In the genomic region with DNA sequence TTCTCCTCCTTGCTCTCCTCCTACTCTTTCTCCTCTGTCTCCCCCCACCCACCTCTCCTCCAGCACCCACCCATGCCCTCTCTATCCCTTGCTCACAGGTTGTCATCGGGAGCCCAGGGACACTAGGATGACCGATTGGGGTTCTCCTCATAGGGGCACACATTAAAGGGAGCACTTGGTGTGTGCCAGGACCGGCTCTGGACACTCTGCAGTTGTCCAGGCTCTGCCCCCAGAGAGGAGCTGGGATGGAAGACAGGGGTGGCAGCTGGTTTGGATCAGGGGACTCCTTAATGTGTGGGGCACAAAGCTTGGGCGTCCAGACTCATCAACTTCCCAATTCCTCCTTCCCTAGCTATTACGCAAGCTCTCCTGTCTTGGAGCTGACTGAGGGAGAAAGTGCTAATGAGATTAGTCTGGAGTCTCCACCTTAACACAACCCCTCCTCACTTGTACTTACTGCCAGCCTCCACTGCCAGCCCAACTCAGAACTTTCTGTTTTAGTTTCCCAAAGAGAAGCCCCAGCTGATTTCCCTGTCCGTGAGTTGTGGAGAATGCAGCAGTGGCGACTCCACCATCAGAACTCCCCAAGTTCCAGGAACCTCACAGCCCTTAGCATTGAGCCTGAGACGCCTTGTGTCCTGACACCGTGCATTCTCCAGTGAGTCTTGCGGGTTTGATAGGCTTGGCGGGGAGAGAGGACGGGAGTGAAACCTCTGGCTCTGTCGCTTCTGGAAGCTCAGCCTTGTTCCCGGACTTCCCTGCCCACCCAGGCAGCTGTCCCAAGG, we compare ENCODE assay signal across 18 cellular contexts. TPM values are rescaled to one million over a fixed set of nuclear protein-coding genes. Genes with fewer than 3 reads are reported as not detected.
A peak's percentile ranks its signal among the peaks of the same experiment; 100 is the strongest.
DNase-seq lines count a peak whose midpoint lies in the region; ATAC-seq and TF ChIP-seq lines count a peak whose summit lies in the region.
"Had no signal": no experiment of that assay in that cellular context is flagged by ENCODE, and none has a peak within 500 bp of the region (broad histone marks: within the 10 kb centered on the region; RNA-seq: fewer than 3 reads in every experiment).

No MANE protein-coding gene starts in this region.

- H2BK20ac ChIP-seq in IMR-90 (ENCODE audit: low read depth, low read length), result no peak overlapping the region

- H4K8ac ChIP-seq in IMR-90 (ENCODE audit: low read depth in 2 of 2, low read length in 2 of 2), result no peak overlapping the region

- no peak overlapping the region for H4K5ac ChIP-seq in IMR-90 (ENCODE audit: low read depth, low read length)

- H4K91ac ChIP-seq in IMR-90 (ENCODE audit: insufficient read depth, low read depth, low read length), result no peak overlapping the region

- H3K14ac ChIP-seq in IMR-90 (replicated peaks; ENCODE audit: low read depth, low read length), result no peak overlapping the region

- POLR2A ChIA-PET in IMR-90 (lab: Charles Lee; ENCODE audit: unreplicated experiment), result no interaction called here

- H2BK120ac ChIP-seq in IMR-90 (ENCODE audit: low read depth, low read length), result no peak overlapping the region

- H3K36me3 ChIP-seq in IMR-90 (ENCODE audit: control insufficient read depth, insufficient read depth, low read length) (no peaks in the 10 kb centered on the region), colonic mucosa (no peaks in the 10 kb centered on the region)
- H3K36me3 ChIP-seq: BLaER1 had no signal

- H3K4ac ChIP-seq in IMR-90 (ENCODE audit: low read depth, low read length), result no peak overlapping the region

- H3K9me3 ChIP-seq in IMR-90 (ENCODE audit: control insufficient read depth, insufficient read depth, low read length) (no peaks in the 10 kb centered on the region), colonic mucosa (no peaks in the 10 kb centered on the region)
- H3K9me3 ChIP-seq: Caco-2 had no signal

- H3K4me3 ChIP-seq in IMR-90 (ENCODE audit: insufficient read depth, low read depth, low read length), result no peak overlapping the region
- H3K4me3 ChIP-seq in colonic mucosa, result no peak overlapping the region
- H3K4me3 ChIP-seq: BLaER1, GM23338 had no signal

- no peak overlapping the region for H3K4me2 ChIP-seq in IMR-90 (ENCODE audit: low read depth, low read length)
- H3K4me2 ChIP-seq: BLaER1, GM23338 had no signal

- H3K9ac ChIP-seq in IMR-90 (ENCODE audit: low read depth, low read length) (no peak overlapping the region), colonic mucosa (ENCODE audit: low read depth in 2 of 2, low read length in 2 of 2) (no peak overlapping the region)
- H3K9ac ChIP-seq: BLaER1 had no signal

- H3K27ac Mint-ChIP-seq in chondrocyte (ENCODE audit: unreplicated experiment) (no peak overlapping the region), neural crest cell (ENCODE audit: unreplicated experiment) (peak overlapping the region; percentile 62)
- H3K27ac Mint-ChIP-seq in activated T-helper 2 cell treated with anti-CD3 and anti-CD28 coated beads, Interferon-gamma antibody, Interleukin-2, Interleukin-4, amounts not matched to agents 10 μg/mL and 5 μg/mL and 100 μg/mL, durations not matched to agents 14 hours and 24 hours and 36 hours, result no peak overlapping the region
- H3K27ac Mint-ChIP-seq: CD8-positive, alpha-beta memory T cell; GM23338 had no signal

- no peak for TF ChIP-seq POLR2A in IMR-90 (IDR thresholded peaks at IDR 0.05; ENCODE audit: low read depth, low read length)

- H3K27ac ChIP-seq in IMR-90 (ENCODE audit: insufficient read depth, low read length) (no peak overlapping the region), colonic mucosa (no peak overlapping the region)
- H3K27ac ChIP-seq: BLaER1 had no signal

- H3K9me3 Mint-ChIP-seq in chondrocyte (ENCODE audit: low read depth), result peaks cover 19% of the 10 kb centered on the region
- peaks cover 6% of the 10 kb centered on the region for H3K9me3 Mint-ChIP-seq in neural crest cell
- no peaks in the 10 kb centered on the region for H3K9me3 Mint-ChIP-seq in activated T-helper 2 cell treated with anti-CD3 and anti-CD28 coated beads, Interferon-gamma antibody, Interleukin-2, Interleukin-4, amounts not matched to agents 10 μg/mL and 5 μg/mL and 100 μg/mL, durations not matched to agents 14 hours and 24 hours and 36 hours
- H3K9me3 Mint-ChIP-seq: CD8-positive, alpha-beta memory T cell had no signal

- peaks cover 2% of the 10 kb centered on the region; the same call in 1 of the 2 replicates for H3K27me3 ChIP-seq in IMR-90 (ENCODE audit: control insufficient read depth, insufficient read depth, low read length)
- no peaks in the 10 kb centered on the region for H3K27me3 ChIP-seq in colonic mucosa

- ATAC-seq in IMR-90 (ENCODE audit: low read depth) (no peak), sciatic nerve (peak; percentile 62), GM19324 (IDR thresholded peaks at IDR 0.05; ENCODE audit: low FRiP score, unreplicated experiment) (no peak)
- ATAC-seq: GM23338, HepG2 had no signal

- no peaks in the 10 kb centered on the region for H3K4me1 ChIP-seq in IMR-90 (ENCODE audit: control insufficient read depth, insufficient read depth, low read length)
- H3K4me1 ChIP-seq in colonic mucosa, result no peaks in the 10 kb centered on the region
- H3K4me1 ChIP-seq: BLaER1, Caco-2 had no signal

- no peak overlapping the region for H3K23ac ChIP-seq in IMR-90 (ENCODE audit: low read depth, low read length)

- H2AK9ac ChIP-seq in IMR-90 (replicated peaks; ENCODE audit: low read depth, low read length, poor library complexity), result no peak overlapping the region

- H3K27me3 Mint-ChIP-seq in chondrocyte (ENCODE audit: low read depth), result peaks cover 8% of the 10 kb centered on the region
- H3K27me3 Mint-ChIP-seq in neural crest cell (ENCODE audit: low read depth), result peaks cover 3% of the 10 kb centered on the region
- no peaks in the 10 kb centered on the region for H3K27me3 Mint-ChIP-seq in activated T-helper 2 cell treated with anti-CD3 and anti-CD28 coated beads, Interferon-gamma antibody, Interleukin-2, Interleukin-4, amounts not matched to agents 10 μg/mL and 5 μg/mL and 100 μg/mL, durations not matched to agents 14 hours and 24 hours and 36 hours (ENCODE audit: low read depth)

- dilution Hi-C loops in IMR-90 (cut with HindIII; ENCODE audit: low sequenced_read_pairs, unreplicated experiment), result no loop called here

- peak overlapping the region; percentile 21 for H2AFZ ChIP-seq in IMR-90 (replicated peaks; ENCODE audit: low read length, poor library complexity)
- H2AFZ ChIP-seq: GM23338 had no signal

- H3K4me3 Mint-ChIP-seq in chondrocyte (ENCODE audit: unreplicated experiment) (no peak overlapping the region), neural crest cell (no peak overlapping the region)
- no peak overlapping the region for H3K4me3 Mint-ChIP-seq in activated T-helper 2 cell treated with anti-CD3 and anti-CD28 coated beads, Interferon-gamma antibody, Interleukin-2, Interleukin-4, amounts not matched to agents 10 μg/mL and 5 μg/mL and 100 μg/mL, durations not matched to agents 14 hours and 24 hours and 36 hours (ENCODE audit: low read depth)
- H3K4me3 Mint-ChIP-seq: CD8-positive, alpha-beta memory T cell; GM23338 had no signal

- no peak for DNase-seq in IMR-90
- DNase-seq in chondrocyte (ENCODE audit: low spot score), result peak; percentile 37
- DNase-seq in neural crest cell (ENCODE audit: low read depth, low spot score), result no peak
- DNase-seq in sciatic nerve (ENCODE audit: low spot score), result no peak
- no peak for DNase-seq in NCI-H2029 treated with DMSO at 0.1 percent for 48 hours (lab: John Stamatoyannopoulos, UW)
- no peak for DNase-seq in colonic mucosa
- DNase-seq in activated T-helper 2 cell treated with anti-CD3 and anti-CD28 coated beads, Interferon-gamma antibody, Interleukin-2, Interleukin-4, amounts not matched to agents 10 μg/mL and 5 μg/mL and 100 μg/mL, durations not matched to agents 14 hours and 24 hours and 36 hours (ENCODE audit: low spot score), result no peak
- DNase-seq: 8988T; AML-193; Caco-2; CD8-positive, alpha-beta memory T cell; DND-41; GF-D8; H7 had no signal

- H2AK5ac ChIP-seq in IMR-90 (ENCODE audit: low read depth, low read length), result no peak overlapping the region

- H3K4me1 Mint-ChIP-seq in chondrocyte (ENCODE audit: low read depth), result no peaks in the 10 kb centered on the region
- H3K4me1 Mint-ChIP-seq in neural crest cell, result no peaks in the 10 kb centered on the region
- no peaks in the 10 kb centered on the region for H3K4me1 Mint-ChIP-seq in activated T-helper 2 cell treated with anti-CD3 and anti-CD28 coated beads, Interferon-gamma antibody, Interleukin-2, Interleukin-4, amounts not matched to agents 10 μg/mL and 5 μg/mL and 100 μg/mL, durations not matched to agents 14 hours and 24 hours and 36 hours (ENCODE audit: low read depth)
- H3K4me1 Mint-ChIP-seq: CD8-positive, alpha-beta memory T cell; GM23338 had no signal

- 40% methylated on average over 1 of the region's 14 CpGs; no CpG with 5 or more reads in 1 of the 2 experiments for WGBS in IMR-90 (ENCODE audit: extremely low coverage in 2 of 2, insufficient read length in 1 of 2), 2 experiments

- no peak overlapping the region for H3K18ac ChIP-seq in IMR-90 (ENCODE audit: low read depth, low read length)

- in situ Hi-C loops in IMR-90 (cut with MboI; ENCODE audit: low sequenced_read_pairs), result no loop called here

- H2BK5ac ChIP-seq in IMR-90 (ENCODE audit: low read depth, low read length, poor library complexity, severe bottlenecking), result no peak overlapping the region

- H3K56ac ChIP-seq in IMR-90 (ENCODE audit: extremely low read depth, insufficient read depth, low read length), result no peak overlapping the region

- no peaks in the 10 kb centered on the region for H3K9me1 ChIP-seq in IMR-90 (ENCODE audit: insufficient read depth, low read length)

- no peak for TF ChIP-seq CTCF in IMR-90 (conservative IDR thresholded peaks at IDR 0.05; ENCODE audit: low read depth, low read length)
- TF ChIP-seq CTCF in chondrocyte (IDR thresholded peaks at IDR 0.05), result no peak
- TF ChIP-seq CTCF in neural crest cell (conservative IDR thresholded peaks at IDR 0.05), result no peak
- no peak for TF ChIP-seq CTCF in colonic mucosa (IDR thresholded peaks at IDR 0.05)

- H4K20me1 ChIP-seq in IMR-90 (ENCODE audit: insufficient read depth, low read length), result no peaks in the 10 kb centered on the region
- H4K20me1 ChIP-seq: BLaER1 had no signal

- no peak overlapping the region for H2BK15ac ChIP-seq in IMR-90 (ENCODE audit: low read depth, low read length)

- intact Hi-C loops in IMR-90 (cut with micrococcal nuclease) (no loop called here), sciatic nerve (cut with DNase I) (no loop called here), colonic mucosa (cut with DNase I) (no loop called here)
- intact Hi-C loops in activated T-helper 2 cell treated with anti-CD3 and anti-CD28 coated beads, Interferon-gamma antibody, Interleukin-2, Interleukin-4, amounts not matched to agents 10 μg/mL and 5 μg/mL and 100 μg/mL, durations not matched to agents 14 hours and 24 hours and 36 hours (cut with micrococcal nuclease), result no loop called here

- H3K36me3 Mint-ChIP-seq in chondrocyte (ENCODE audit: low read depth) (no peaks in the 10 kb centered on the region), neural crest cell (ENCODE audit: low read depth) (no peaks in the 10 kb centered on the region)
- H3K36me3 Mint-ChIP-seq in activated T-helper 2 cell treated with anti-CD3 and anti-CD28 coated beads, Interferon-gamma antibody, Interleukin-2, Interleukin-4, amounts not matched to agents 10 μg/mL and 5 μg/mL and 100 μg/mL, durations not matched to agents 14 hours and 24 hours and 36 hours (ENCODE audit: low read depth), result no peaks in the 10 kb centered on the region
- H3K36me3 Mint-ChIP-seq: CD8-positive, alpha-beta memory T cell had no signal

- CTCF ChIA-PET in IMR-90 (lab: Yijun Ruan, JAX), result no interaction called here

- H3K79me1 ChIP-seq in IMR-90 (ENCODE audit: low read depth in 1 of 2, low read length in 2 of 2), result no peaks in the 10 kb centered on the region

- no peak for TF ChIP-seq RAD21 in IMR-90 (IDR thresholded peaks at IDR 0.05; ENCODE audit: low read length)

- BruUV-seq in IMR-90 (replicated peaks; lab: Mats Ljungman, UMichigan), result no TSS peak

RNA-seq across cellular contexts. Expression of a gene that starts 52.2 kb away (rescaled TPM):
- total RNA-seq in IMR-90 (2012; rRNA removed) (not detected in 2 replicates), chondrocyte (not detected in 3 replicates), neural crest cell (not detected in 2 replicates), sciatic nerve (not detected), colonic mucosa (not detected)
- polyA plus RNA-seq in IMR-90 (2012; rRNA removed), result not detected in 2 replicates
- not detected in 2 replicates for polyA plus RNA-seq in IMR-90 (2012; cell fraction: cytosol; rRNA removed)
- polyA plus RNA-seq in IMR-90 (2012; cell fraction: nucleus; rRNA removed; ENCODE audit: low replicate concordance), result not detected in 2 replicates
- not detected in 2 replicates for total RNA-seq in activated T-helper 2 cell treated with anti-CD3 and anti-CD28 coated beads, Interferon-gamma antibody, Interleukin-2, Interleukin-4, amounts not matched to agents 10 μg/mL and 5 μg/mL and 100 μg/mL, durations not matched to agents 14 hours and 24 hours and 36 hours
- total RNA-seq: Caco-2; CD8-positive, alpha-beta memory T cell; GM23338; H7; HepG2 had no signal
- polyA plus RNA-seq: CD8-positive, alpha-beta memory T cell; GM23338; HepG2 had no signal
